12 cellular contexts compared by ENCODE assay signal in the genomic region with DNA sequence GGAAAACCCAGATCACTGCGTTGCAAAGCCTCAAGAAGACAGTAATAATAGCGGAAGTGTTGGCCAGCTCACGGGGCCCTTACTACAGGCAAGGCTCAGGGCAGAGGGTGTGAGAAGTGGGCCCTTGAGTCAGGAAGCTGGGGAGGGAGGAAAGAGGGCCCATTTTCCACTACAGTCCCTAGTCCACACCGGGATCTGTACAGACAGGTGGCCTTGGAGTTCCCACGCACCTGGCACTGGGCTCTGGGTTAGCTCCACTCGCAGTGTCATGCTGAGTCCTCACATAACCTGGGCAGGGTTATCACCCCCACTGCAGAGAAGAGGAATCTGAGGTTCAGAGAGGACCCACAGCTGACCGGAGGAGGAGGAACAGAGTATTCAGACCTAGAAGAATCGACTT. TPM values are rescaled to one million over a fixed set of nuclear protein-coding genes. Genes with fewer than 3 reads are reported as not detected.
DNase-seq lines count a peak whose midpoint lies in the region; ATAC-seq and TF ChIP-seq lines count a peak whose summit lies in the region.
"Had no signal": no experiment of that assay in that cellular context is flagged by ENCODE, and none has a peak within 500 bp of the region (broad histone marks: within the 10 kb centered on the region; RNA-seq: fewer than 3 reads in every experiment).

No MANE protein-coding gene starts in this region.

- no peak for TF ChIP-seq POLR2A in sigmoid colon (IDR thresholded peaks at IDR 0.05)

- H4K20me1 ChIP-seq in BLaER1 treated with 17β-estradiol and CSF1 and Interleukin-3, amounts not matched to agents 10 nM and 100 nM: peaks cover 0 to 100% (median 13%) of the 10 kb centered on the region in 11 experiments; a peak in 11 of 22 replicates

- peaks cover 0 to 87% (median 8%) of the 10 kb centered on the region in 11 experiments; a peak in 15 of 22 replicates for H3K36me3 ChIP-seq in BLaER1 treated with 17β-estradiol and CSF1 and Interleukin-3, amounts not matched to agents 10 nM and 100 nM
- H3K36me3 ChIP-seq in SJSA1: peaks cover 16% of the 10 kb centered on the region
- no peaks in the 10 kb centered on the region for H3K36me3 ChIP-seq in sigmoid colon

- no peak for TF ChIP-seq EP300 in sigmoid colon (IDR thresholded peaks at IDR 0.05)

- no peaks in the 10 kb centered on the region for H3K27me3 ChIP-seq in BLaER1 treated with 17β-estradiol and CSF1 and Interleukin-3, amounts not matched to agents 10 nM and 100 nM
- H3K27me3 ChIP-seq in SJSA1 (replicated peaks) (no peaks in the 10 kb centered on the region), right cardiac atrium (ENCODE audit: control insufficient read depth, insufficient read depth) (no peaks in the 10 kb centered on the region), sigmoid colon (no peaks in the 10 kb centered on the region)

- no peak overlapping the region for H3K4me3 ChIP-seq in BLaER1 treated with 17β-estradiol and CSF1 and Interleukin-3, amounts not matched to agents 10 nM and 100 nM
- H3K4me3 ChIP-seq in SJSA1 (no peak overlapping the region), right cardiac atrium (ENCODE audit: low read length) (no peak overlapping the region), sigmoid colon (no peak overlapping the region)

- intact Hi-C loops in right cardiac atrium (cut with DNase I): no loop called here
- intact Hi-C loops in sigmoid colon (cut with DNase I): loop anchor here (5.0 kb wide), 1 partner anchor 35 kb away; no protein-coding TSS in a partner anchor

- peak overlapping the region in 2 of 11 experiments; percentile 76 to 80; a peak in 3 of 22 replicates for H3K27ac ChIP-seq in BLaER1 treated with 17β-estradiol and CSF1 and Interleukin-3, amounts not matched to agents 10 nM and 100 nM
- H3K27ac ChIP-seq in SJSA1: peak overlapping the region; percentile 96
- peak overlapping the region; percentile 58 for H3K27ac ChIP-seq in right cardiac atrium (ENCODE audit: low read length)
- H3K27ac ChIP-seq in sigmoid colon: peak overlapping the region; percentile 92 to 99 (median 98)

- H3K9me3 ChIP-seq in BLaER1 treated with 17β-estradiol and CSF1 and Interleukin-3, amounts not matched to agents 10 nM and 100 nM (replicated peaks in 1 of 11): no peaks in the 10 kb centered on the region
- no peaks in the 10 kb centered on the region for H3K9me3 ChIP-seq in SJSA1 (replicated peaks)
- H3K9me3 ChIP-seq in right cardiac atrium (ENCODE audit: control insufficient read depth, low read length): no peaks in the 10 kb centered on the region
- no peaks in the 10 kb centered on the region for H3K9me3 ChIP-seq in sigmoid colon

- TF ChIP-seq CTCF in sigmoid colon (IDR thresholded peaks at IDR 0.05) (no peak), GM20000 (IDR thresholded peaks at IDR 0.05; ENCODE audit: extremely low read depth, missing control alignments) (no peak)

- 80% methylated on average over 8 of the region's 8 CpGs for WGBS in right cardiac atrium
- WGBS in sigmoid colon, 2 donors: 86 to 88% methylated on average over 8 of the region's 8 CpGs

- DNase-seq in SJSA1 (ENCODE audit: low read depth in 1 of 2, low spot score in 2 of 2) (no peak), right cardiac atrium (no peak), sigmoid colon (no peak), islet precursor cell (no peak), GM20000 (ENCODE audit: low spot score) (no peak)
- DNase-seq: activated CD4-positive, alpha-beta T cell treated with anti-CD3 and anti-CD28 coated beads, Interleukin-2, amount 10 ng/mL, durations not matched to agents 24 days and 14 days; COR-L47; NCI-H2081 treated with DMSO at 0.1 percent for 48 hours; RPMI8226 had no signal

- H3K9ac ChIP-seq in BLaER1 treated with 17β-estradiol and CSF1 and Interleukin-3, amounts not matched to agents 10 nM and 100 nM: peak overlapping the region in 3 of 11 experiments; percentile 38 to 66 (median 52); a peak in 2 of 22 replicates

- H3K4me1 ChIP-seq in BLaER1 treated with 17β-estradiol and CSF1 and Interleukin-3, amounts not matched to agents 10 nM and 100 nM: peaks cover 54 to 100% (median 66%) of the 10 kb centered on the region in 10 experiments
- peaks cover 86% of the 10 kb centered on the region for H3K4me1 ChIP-seq in SJSA1 (replicated peaks)
- peaks cover 11% of the 10 kb centered on the region for H3K4me1 ChIP-seq in right cardiac atrium (ENCODE audit: control insufficient read depth, insufficient read depth, low read length)
- H3K4me1 ChIP-seq in sigmoid colon: peaks cover 6 to 98% (median 94%) of the 10 kb centered on the region in 4 donors

- ATAC-seq in right cardiac atrium (no peak), HG03097 (IDR thresholded peaks at IDR 0.05; ENCODE audit: low FRiP score, unreplicated experiment) (no peak), GM21825 (IDR thresholded peaks at IDR 0.05; ENCODE audit: unreplicated experiment) (no peak)

- H3K4me2 ChIP-seq in BLaER1 treated with 17β-estradiol and CSF1 and Interleukin-3, amounts not matched to agents 10 nM and 100 nM: peak overlapping the region; percentile 71 to 94 (median 86); a peak in 18 of 22 replicates

RNA-seq across cellular contexts. Expression of gene MTSS2, which starts 16.8 kb away (rescaled TPM):
- total RNA-seq in SJSA1 (2014; rRNA removed; shearing (Covaris generic)): 20.7 and 22.6 TPM in 2 replicates
- total RNA-seq in right cardiac atrium (10 to 100 TPM; 60.4 to 71.2 (median 67.7) TPM), sigmoid colon (10 to 100 TPM; 36.4 to 100.0 (median 60.7) TPM)
- polyA plus RNA-seq in right cardiac atrium (47.5 TPM), sigmoid colon (10 to 100 TPM in 2 of 3 donors, 1 to 10 TPM in 1; 5.4 to 28.2 (median 10.9) TPM)

RNA-seq across cellular contexts. Expression of gene IL34, which starts 56.3 kb away (rescaled TPM):
- total RNA-seq in SJSA1 (2014; rRNA removed; shearing (Covaris generic)): 0.74 and 1.4 TPM in 2 replicates
- total RNA-seq in right cardiac atrium (1 to 10 TPM in 2 of 4 donors, under 1 TPM in 2; 0.74 to 2.1 (median 1.5) TPM), sigmoid colon (1 to 10 TPM in 3 of 4 donors, not detected in 1; 3.6 to 5.4 (median 4.6) TPM)
- polyA plus RNA-seq in right cardiac atrium (1.9 TPM), sigmoid colon (1 to 10 TPM in 2 of 3 donors, not detected in 1; 1.8 to 5.5 TPM)
